ENCODE assay signal across 8 cellular contexts in the genomic region with DNA sequence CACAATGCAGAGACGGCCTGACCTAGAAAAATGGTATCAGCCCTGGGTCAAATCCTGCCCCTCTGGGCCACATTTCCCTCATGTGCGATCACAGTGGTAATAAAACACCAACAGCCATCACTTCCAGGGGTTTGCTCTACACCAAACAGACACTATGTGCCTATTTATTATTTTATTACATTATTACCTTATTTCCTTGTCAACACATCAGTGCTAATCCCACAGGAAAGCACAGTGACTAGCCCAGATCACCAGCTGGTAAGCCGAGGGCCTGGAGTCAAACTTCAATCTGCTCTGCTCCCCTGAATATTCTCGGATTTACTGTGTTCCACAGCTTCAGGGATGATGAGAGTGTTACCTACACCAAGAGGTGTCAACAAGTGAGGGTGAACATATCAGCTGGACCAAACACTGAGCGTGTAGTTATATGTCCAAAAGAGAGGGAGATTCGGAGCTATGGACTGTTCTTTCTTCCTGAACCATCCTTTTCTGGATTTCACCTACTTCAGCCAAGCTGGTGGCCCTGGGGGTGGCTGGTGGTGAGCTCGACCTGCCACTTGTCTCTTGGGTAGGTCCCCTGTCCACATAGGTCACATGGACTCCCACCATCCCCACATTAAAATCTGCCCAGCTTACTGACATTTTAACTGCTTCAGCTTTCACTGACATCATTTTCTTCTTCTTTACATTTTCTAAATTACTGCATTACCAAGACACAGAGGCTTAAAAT.
A peak's percentile ranks its signal among the peaks of the same experiment; 100 is the strongest.
DNase-seq lines count a peak whose midpoint lies in the region; FAIRE-seq and TF ChIP-seq lines count a peak whose summit lies in the region.
"Not testable (repeated sequence)": the region's sequence is repeated elsewhere in the genome, so short reads cannot be mapped to it uniquely, and the experiment has no call there.

No MANE protein-coding gene starts in this region.

- not testable (repeated sequence) for H3K23ac ChIP-seq in mesenchymal stem cell (ENCODE audit: low read length in 2 of 2)

- H4K8ac ChIP-seq in mesenchymal stem cell (ENCODE audit: low read length), result not testable (repeated sequence)

- not testable (repeated sequence) for H2BK5ac ChIP-seq in mesenchymal stem cell (ENCODE audit: low read depth, low read length, poor library complexity, severe bottlenecking)

- not testable (repeated sequence) for H3K18ac ChIP-seq in mesenchymal stem cell (ENCODE audit: low read depth in 1 of 2, low read length in 2 of 2)

- 45% methylated on average over 6 of the region's 7 CpGs for WGBS in mesenchymal stem cell
- WGBS in small intestine, 3 donors, result 29 to 53% (median 32%) methylated on average over 7 of the region's 7 CpGs
- 40 to 49% methylated on average over 3 to 7 of the region's 7 CpGs for WGBS in transverse colon (ENCODE audit: low coverage in 1 of 2), 2 donors

- peaks cover 40% of the 10 kb centered on the region for H3K9me3 Mint-ChIP-seq in osteocyte (ENCODE audit: unreplicated experiment)

- not testable (repeated sequence) for H3K79me1 ChIP-seq in mesenchymal stem cell (replicated peaks; ENCODE audit: low read length, poor library complexity, severe bottlenecking)

- not testable (repeated sequence) for H2BK120ac ChIP-seq in mesenchymal stem cell (ENCODE audit: low read depth, low read length)

- H3K4me1 Mint-ChIP-seq in osteocyte (ENCODE audit: unreplicated experiment), result not testable (repeated sequence)

- not testable (repeated sequence) for H3K4me3 Mint-ChIP-seq in osteocyte (ENCODE audit: unreplicated experiment)

- not testable (repeated sequence) for H3K27me3 ChIP-seq in mesenchymal stem cell (ENCODE audit: control insufficient read depth in 1 of 2, insufficient read depth in 1 of 2, low read length in 2 of 2); small intestine (ENCODE audit: control insufficient read depth in 2 of 2, insufficient read depth in 2 of 2, low read length in 2 of 2); transverse colon

- H2AK5ac ChIP-seq in mesenchymal stem cell (ENCODE audit: low read length, severe bottlenecking), result not testable (repeated sequence)

- H3K27ac Mint-ChIP-seq in osteocyte (ENCODE audit: unreplicated experiment), result not testable (repeated sequence)

- TF ChIP-seq EP300 in transverse colon (IDR thresholded peaks at IDR 0.05; ENCODE audit: low read depth), result not testable (repeated sequence)

- not testable (repeated sequence) for H2AFZ ChIP-seq in mesenchymal stem cell (ENCODE audit: low read depth, low read length)

- intact Hi-C loops in transverse colon (cut with DNase I; ENCODE audit: low total_unique reads), result not testable (repeated sequence)

- not testable (repeated sequence) for H3K9me3 ChIP-seq in mesenchymal stem cell (ENCODE audit: control insufficient read depth, low read length); small intestine (ENCODE audit: control insufficient read depth, low read depth); transverse colon

- peak overlapping the region; percentile 54 for H3K9ac ChIP-seq in mesenchymal stem cell (ENCODE audit: low read length)

- in situ Hi-C loops in transverse colon (cut with MboI; ENCODE audit: low pct_ligation_motif_present in 1 of 4, low pct_unique_long_range_greater_than_20kb in 1 of 4, low sequenced_read_pairs in 3 of 4), result not testable (repeated sequence)

- not testable (repeated sequence) for H3K4me3 ChIP-seq in LNCaP clone FGC (ENCODE audit: low read depth, low read length); coronary artery; small intestine (ENCODE audit: low read depth in 1 of 2, low read length in 2 of 2); transverse colon
- peak overlapping the region in 1 of 2 experiments; percentile 55 for H3K4me3 ChIP-seq in mesenchymal stem cell (ENCODE audit: insufficient read depth in 1 of 2, low read depth in 1 of 2, low read length in 2 of 2)

- not testable (repeated sequence) for H4K91ac ChIP-seq in mesenchymal stem cell (ENCODE audit: low read length)

- not testable (repeated sequence) for H3K27ac ChIP-seq in coronary artery; mesenchymal stem cell (ENCODE audit: low read length, poor library complexity, severe bottlenecking); small intestine (ENCODE audit: low read depth in 1 of 2, low read length in 1 of 2)
- peak overlapping the region in 3 of 4 donors; percentile 24 to 55 (median 25) for H3K27ac ChIP-seq in transverse colon

- H3K36me3 Mint-ChIP-seq in osteocyte (ENCODE audit: unreplicated experiment), result not testable (repeated sequence)

- not testable (repeated sequence) for FAIRE-seq in small intestine (lab: Jason Lieb, UNC)
- peak; percentile 85 for FAIRE-seq in urothelium cell line (lab: Jason Lieb, UNC)

- not testable (repeated sequence) for H3K36me3 ChIP-seq in mesenchymal stem cell (ENCODE audit: control insufficient read depth in 1 of 2, insufficient read depth in 2 of 2, low read depth in 1 of 2, low read length in 2 of 2); small intestine (ENCODE audit: control insufficient read depth in 2 of 2, insufficient read depth in 2 of 2, low read length in 2 of 2); transverse colon

- H2BK12ac ChIP-seq in mesenchymal stem cell (ENCODE audit: low read length in 2 of 2), result not testable (repeated sequence)

- not testable (repeated sequence) for H3K4me2 ChIP-seq in mesenchymal stem cell (ENCODE audit: low read length, poor library complexity, severe bottlenecking)

- H2BK15ac ChIP-seq in mesenchymal stem cell (ENCODE audit: low read depth, poor library complexity, severe bottlenecking), result not testable (repeated sequence)

- H3K4me1 ChIP-seq in mesenchymal stem cell (ENCODE audit: control insufficient read depth, insufficient read depth, low read depth, low read length); small intestine (ENCODE audit: control insufficient read depth in 2 of 2, insufficient read depth in 1 of 2, low read depth in 1 of 2, low read length in 1 of 2): not testable (repeated sequence)
- peaks cover 0 to 18% (median 8%) of the 10 kb centered on the region in 4 donors for H3K4me1 ChIP-seq in transverse colon

- DNase-seq in LNCaP clone FGC (ENCODE audit: low read depth), result peak; percentile 47
- DNase-seq in activated CD8-positive, alpha-beta memory T cell treated with anti-CD3 and anti-CD28 coated beads, Interleukin-2, amount 50 U/mL, for 48 hours, result peak; percentile 7
- peak; percentile 17 for DNase-seq in coronary artery (ENCODE audit: low spot score)
- not testable (repeated sequence) for DNase-seq in mesenchymal stem cell; transverse colon; urothelium cell line (ENCODE audit: low spot score)
- DNase-seq in osteocyte (ENCODE audit: extremely low spot score, unreplicated experiment), result peak; percentile 67
- peak; percentile 47 for DNase-seq in small intestine

- H3K4ac ChIP-seq in mesenchymal stem cell (ENCODE audit: low read depth in 1 of 2, low read length in 2 of 2), result not testable (repeated sequence)

- TF ChIP-seq POLR2A in transverse colon (IDR thresholded peaks at IDR 0.05), result not testable (repeated sequence)

- H3K27me3 Mint-ChIP-seq in osteocyte (ENCODE audit: unreplicated experiment), result not testable (repeated sequence)

- H3K14ac ChIP-seq in mesenchymal stem cell (ENCODE audit: low read length in 2 of 2), result not testable (repeated sequence)

- TF ChIP-seq CTCF in LNCaP clone FGC (IDR thresholded peaks at IDR 0.05; ENCODE audit: control insufficient read depth, extremely low read depth, insufficient read depth); coronary artery (IDR thresholded peaks at IDR 0.05); osteocyte (IDR thresholded peaks at IDR 0.05); transverse colon (IDR thresholded peaks at IDR 0.05): not testable (repeated sequence)
